ENCODE assay signal across 1 cellular context in the genomic region with DNA sequence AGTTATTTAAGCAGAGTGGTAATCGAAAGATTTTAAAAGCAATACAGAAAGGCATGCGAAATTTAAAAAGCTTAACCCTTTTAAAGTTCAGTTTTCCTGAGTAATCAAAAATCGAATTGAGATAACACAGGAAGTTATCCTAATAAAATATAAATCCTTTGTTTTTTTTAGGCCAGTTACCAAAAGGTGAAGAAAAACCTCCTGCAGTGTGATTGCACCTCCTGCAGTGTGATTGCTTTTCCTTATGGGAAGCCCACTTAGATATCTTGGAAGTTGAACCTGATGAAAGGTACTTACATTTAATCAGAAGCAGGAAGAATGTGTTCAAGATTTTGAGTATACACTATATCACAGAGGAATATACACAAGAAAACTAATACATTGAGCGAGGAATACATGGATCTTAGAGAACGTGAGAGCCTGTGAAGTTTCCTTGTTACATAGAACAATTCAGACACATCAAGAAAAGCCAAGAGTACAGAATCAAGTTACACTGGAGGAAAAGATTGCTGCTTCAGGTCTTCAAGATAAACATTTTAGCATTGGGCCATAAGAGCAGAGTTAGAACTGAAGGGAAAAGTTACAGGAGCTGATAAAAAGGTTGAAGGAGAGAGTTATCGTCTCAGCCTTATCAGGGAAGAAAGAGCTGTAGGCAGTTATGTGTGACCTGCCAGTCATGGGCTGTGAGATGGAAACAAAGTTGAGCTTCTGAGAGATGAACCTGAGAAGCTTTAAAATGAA.
TF ChIP-seq lines count a peak whose summit lies in the region.

No MANE protein-coding gene starts in this region.

TF ChIP-seq in K562, 482 proteins besides CTCF, POLR2A, EP300 and RAD21 (continued from another document and continues in another):
- TF ChIP-seq, protein P1, sequence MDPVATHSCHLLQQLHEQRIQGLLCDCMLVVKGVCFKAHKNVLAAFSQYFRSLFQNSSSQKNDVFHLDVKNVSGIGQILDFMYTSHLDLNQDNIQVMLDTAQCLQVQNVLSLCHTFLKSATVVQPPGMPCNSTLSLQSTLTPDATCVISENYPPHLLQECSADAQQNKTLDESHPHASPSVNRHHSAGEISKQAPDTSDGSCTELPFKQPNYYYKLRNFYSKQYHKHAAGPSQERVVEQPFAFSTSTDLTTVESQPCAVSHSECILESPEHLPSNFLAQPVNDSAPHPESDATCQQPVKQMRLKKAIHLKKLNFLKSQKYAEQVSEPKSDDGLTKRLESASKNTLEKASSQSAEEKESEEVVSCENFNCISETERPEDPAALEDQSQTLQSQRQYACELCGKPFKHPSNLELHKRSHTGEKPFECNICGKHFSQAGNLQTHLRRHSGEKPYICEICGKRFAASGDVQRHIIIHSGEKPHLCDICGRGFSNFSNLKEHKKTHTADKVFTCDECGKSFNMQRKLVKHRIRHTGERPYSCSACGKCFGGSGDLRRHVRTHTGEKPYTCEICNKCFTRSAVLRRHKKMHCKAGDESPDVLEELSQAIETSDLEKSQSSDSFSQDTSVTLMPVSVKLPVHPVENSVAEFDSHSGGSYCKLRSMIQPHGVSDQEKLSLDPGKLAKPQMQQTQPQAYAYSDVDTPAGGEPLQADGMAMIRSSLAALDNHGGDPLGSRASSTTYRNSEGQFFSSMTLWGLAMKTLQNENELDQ (CRISPR knock-in tag; IDR thresholded peaks at IDR 0.05; ENCODE audit: borderline replicate concordance): no peak
- peak; percentile 10 for TF ChIP-seq RBBP5 (IDR thresholded peaks at IDR 0.05; ENCODE audit: borderline replicate concordance, insufficient read depth, low read length, poor library complexity, severe bottlenecking)
- TF ChIP-seq CBFA2T3 (IDR thresholded peaks at IDR 0.05): peak; percentile 94
- TF ChIP-seq TEAD4 (IDR thresholded peaks at IDR 0.05; ENCODE audit: low read length): peak; percentile 86
- no peak for TF ChIP-seq TEAD4 (CRISPR knock-in tag; IDR thresholded peaks at IDR 0.05; ENCODE audit: borderline replicate concordance)
- peak; percentile 53; the same call in 1 of the 2 replicates for TF ChIP-seq RNF2 (IDR thresholded peaks at IDR 0.05)
- TF ChIP-seq ARID1B (IDR thresholded peaks at IDR 0.05): peak; percentile 90
- TF ChIP-seq ZNF316 (IDR thresholded peaks at IDR 0.05): peak; percentile 67; the same call in 1 of the 2 replicates
- TF ChIP-seq, protein P2, sequence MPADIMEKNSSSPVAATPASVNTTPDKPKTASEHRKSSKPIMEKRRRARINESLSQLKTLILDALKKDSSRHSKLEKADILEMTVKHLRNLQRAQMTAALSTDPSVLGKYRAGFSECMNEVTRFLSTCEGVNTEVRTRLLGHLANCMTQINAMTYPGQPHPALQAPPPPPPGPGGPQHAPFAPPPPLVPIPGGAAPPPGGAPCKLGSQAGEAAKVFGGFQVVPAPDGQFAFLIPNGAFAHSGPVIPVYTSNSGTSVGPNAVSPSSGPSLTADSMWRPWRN (IDR thresholded peaks at IDR 0.05; ENCODE audit: low read depth): 0 out of 2 replicates have a peak, but pooled peaks have one; percentile 14
- TF ChIP-seq SMAD3 (CRISPR knock-in tag; conservative IDR thresholded peaks at IDR 0.05): peak; percentile 18; the same call in 1 of the 2 replicates
- no peak for TF ChIP-seq U2AF1 (optimal IDR thresholded peaks at IDR 0.05; ENCODE audit: low read depth, low read length)
- no peak for TF ChIP-seq ZBED1 (IDR thresholded peaks at IDR 0.05)
- TF ChIP-seq XRCC3 (IDR thresholded peaks at IDR 0.05): no peak
- TF ChIP-seq, protein P3, sequence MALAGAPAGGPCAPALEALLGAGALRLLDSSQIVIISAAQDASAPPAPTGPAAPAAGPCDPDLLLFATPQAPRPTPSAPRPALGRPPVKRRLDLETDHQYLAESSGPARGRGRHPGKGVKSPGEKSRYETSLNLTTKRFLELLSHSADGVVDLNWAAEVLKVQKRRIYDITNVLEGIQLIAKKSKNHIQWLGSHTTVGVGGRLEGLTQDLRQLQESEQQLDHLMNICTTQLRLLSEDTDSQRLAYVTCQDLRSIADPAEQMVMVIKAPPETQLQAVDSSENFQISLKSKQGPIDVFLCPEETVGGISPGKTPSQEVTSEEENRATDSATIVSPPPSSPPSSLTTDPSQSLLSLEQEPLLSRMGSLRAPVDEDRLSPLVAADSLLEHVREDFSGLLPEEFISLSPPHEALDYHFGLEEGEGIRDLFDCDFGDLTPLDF (CRISPR knock-in tag; IDR thresholded peaks at IDR 0.05): no peak
- peak; percentile 47; the same call in 1 of the 2 replicates for TF ChIP-seq PML (IDR thresholded peaks at IDR 0.05; ENCODE audit: low read length)
- no peak for TF ChIP-seq BMI1 (IDR thresholded peaks at IDR 0.05; ENCODE audit: low read length)
- no peak for TF ChIP-seq ZNF274 (IDR thresholded peaks at IDR 0.05; ENCODE audit: borderline replicate concordance, low read depth, low read length)
- TF ChIP-seq C11orf30 (IDR thresholded peaks at IDR 0.05; ENCODE audit: low read depth): peak; percentile 36; the same call in 1 of the 2 replicates
- TF ChIP-seq MAZ (CRISPR knock-in tag; conservative IDR thresholded peaks at IDR 0.05 in 1 of 2, IDR thresholded peaks at IDR 0.05 in 1 of 2): no peak
- TF ChIP-seq CREBBP (IDR thresholded peaks at IDR 0.05; ENCODE audit: low read depth, low read length): no peak
- TF ChIP-seq CTBP1 (IDR thresholded peaks at IDR 0.05; ENCODE audit: borderline replicate concordance): peak; percentile 64; the same call in 1 of the 2 replicates
- TF ChIP-seq, protein P4, sequence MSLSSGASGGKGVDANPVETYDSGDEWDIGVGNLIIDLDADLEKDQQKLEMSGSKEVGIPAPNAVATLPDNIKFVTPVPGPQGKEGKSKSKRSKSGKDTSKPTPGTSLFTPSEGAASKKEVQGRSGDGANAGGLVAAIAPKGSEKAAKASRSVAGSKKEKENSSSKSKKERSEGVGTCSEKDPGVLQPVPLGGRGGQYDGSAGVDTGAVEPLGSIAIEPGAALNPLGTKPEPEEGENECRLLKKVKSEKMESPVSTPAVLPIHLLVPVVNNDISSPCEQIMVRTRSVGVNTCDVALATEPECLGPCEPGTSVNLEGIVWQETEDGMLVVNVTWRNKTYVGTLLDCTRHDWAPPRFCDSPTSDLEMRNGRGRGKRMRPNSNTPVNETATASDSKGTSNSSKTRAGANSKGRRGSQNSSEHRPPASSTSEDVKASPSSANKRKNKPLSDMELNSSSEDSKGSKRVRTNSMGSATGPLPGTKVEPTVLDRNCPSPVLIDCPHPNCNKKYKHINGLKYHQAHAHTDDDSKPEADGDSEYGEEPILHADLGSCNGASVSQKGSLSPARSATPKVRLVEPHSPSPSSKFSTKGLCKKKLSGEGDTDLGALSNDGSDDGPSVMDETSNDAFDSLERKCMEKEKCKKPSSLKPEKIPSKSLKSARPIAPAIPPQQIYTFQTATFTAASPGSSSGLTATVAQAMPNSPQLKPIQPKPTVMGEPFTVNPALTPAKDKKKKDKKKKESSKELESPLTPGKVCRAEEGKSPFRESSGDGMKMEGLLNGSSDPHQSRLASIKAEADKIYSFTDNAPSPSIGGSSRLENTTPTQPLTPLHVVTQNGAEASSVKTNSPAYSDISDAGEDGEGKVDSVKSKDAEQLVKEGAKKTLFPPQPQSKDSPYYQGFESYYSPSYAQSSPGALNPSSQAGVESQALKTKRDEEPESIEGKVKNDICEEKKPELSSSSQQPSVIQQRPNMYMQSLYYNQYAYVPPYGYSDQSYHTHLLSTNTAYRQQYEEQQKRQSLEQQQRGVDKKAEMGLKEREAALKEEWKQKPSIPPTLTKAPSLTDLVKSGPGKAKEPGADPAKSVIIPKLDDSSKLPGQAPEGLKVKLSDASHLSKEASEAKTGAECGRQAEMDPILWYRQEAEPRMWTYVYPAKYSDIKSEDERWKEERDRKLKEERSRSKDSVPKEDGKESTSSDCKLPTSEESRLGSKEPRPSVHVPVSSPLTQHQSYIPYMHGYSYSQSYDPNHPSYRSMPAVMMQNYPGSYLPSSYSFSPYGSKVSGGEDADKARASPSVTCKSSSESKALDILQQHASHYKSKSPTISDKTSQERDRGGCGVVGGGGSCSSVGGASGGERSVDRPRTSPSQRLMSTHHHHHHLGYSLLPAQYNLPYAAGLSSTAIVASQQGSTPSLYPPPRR (CRISPR knock-in tag; IDR thresholded peaks at IDR 0.05; ENCODE audit: borderline replicate concordance): no peak
- TF ChIP-seq, protein P5, sequence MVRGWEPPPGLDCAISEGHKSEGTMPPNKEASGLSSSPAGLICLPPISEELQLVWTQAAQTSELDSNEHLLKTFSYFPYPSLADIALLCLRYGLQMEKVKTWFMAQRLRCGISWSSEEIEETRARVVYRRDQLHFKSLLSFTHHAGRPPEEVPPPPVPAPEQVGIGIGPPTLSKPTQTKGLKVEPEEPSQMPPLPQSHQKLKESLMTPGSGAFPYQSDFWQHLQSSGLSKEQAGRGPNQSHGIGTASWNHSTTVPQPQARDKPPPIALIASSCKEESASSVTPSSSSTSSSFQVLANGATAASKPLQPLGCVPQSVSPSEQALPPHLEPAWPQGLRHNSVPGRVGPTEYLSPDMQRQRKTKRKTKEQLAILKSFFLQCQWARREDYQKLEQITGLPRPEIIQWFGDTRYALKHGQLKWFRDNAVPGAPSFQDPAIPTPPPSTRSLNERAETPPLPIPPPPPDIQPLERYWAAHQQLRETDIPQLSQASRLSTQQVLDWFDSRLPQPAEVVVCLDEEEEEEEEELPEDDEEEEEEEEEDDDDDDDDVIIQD (CRISPR knock-in tag; IDR thresholded peaks at IDR 0.05): no peak
- peak; percentile 86 to 87 for TF ChIP-seq KDM1A (IDR thresholded peaks at IDR 0.05)
- TF ChIP-seq HDAC2 (IDR thresholded peaks at IDR 0.05): peak; percentile 79
- TF ChIP-seq, protein P6, sequence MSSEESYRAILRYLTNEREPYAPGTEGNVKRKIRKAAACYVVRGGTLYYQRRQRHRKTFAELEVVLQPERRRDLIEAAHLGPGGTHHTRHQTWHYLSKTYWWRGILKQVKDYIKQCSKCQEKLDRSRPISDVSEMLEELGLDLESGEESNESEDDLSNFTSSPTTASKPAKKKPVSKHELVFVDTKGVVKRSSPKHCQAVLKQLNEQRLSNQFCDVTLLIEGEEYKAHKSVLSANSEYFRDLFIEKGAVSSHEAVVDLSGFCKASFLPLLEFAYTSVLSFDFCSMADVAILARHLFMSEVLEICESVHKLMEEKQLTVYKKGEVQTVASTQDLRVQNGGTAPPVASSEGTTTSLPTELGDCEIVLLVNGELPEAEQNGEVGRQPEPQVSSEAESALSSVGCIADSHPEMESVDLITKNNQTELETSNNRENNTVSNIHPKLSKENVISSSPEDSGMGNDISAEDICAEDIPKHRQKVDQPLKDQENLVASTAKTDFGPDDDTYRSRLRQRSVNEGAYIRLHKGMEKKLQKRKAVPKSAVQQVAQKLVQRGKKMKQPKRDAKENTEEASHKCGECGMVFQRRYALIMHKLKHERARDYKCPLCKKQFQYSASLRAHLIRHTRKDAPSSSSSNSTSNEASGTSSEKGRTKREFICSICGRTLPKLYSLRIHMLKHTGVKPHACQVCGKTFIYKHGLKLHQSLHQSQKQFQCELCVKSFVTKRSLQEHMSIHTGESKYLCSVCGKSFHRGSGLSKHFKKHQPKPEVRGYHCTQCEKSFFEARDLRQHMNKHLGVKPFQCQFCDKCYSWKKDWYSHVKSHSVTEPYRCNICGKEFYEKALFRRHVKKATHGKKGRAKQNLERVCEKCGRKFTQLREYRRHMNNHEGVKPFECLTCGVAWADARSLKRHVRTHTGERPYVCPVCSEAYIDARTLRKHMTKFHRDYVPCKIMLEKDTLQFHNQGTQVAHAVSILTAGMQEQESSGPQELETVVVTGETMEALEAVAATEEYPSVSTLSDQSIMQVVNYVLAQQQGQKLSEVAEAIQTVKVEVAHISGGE (CRISPR knock-in tag; IDR thresholded peaks at IDR 0.05): 0 out of 6 replicates have a peak, but pooled peaks of 1 of the 3 experiments have one; percentile 12
- TF ChIP-seq HDAC1 (IDR thresholded peaks at IDR 0.05): peak in 1 of 2 experiments; percentile 65; a peak in 2 of 4 replicates
- TF ChIP-seq, protein P7, sequence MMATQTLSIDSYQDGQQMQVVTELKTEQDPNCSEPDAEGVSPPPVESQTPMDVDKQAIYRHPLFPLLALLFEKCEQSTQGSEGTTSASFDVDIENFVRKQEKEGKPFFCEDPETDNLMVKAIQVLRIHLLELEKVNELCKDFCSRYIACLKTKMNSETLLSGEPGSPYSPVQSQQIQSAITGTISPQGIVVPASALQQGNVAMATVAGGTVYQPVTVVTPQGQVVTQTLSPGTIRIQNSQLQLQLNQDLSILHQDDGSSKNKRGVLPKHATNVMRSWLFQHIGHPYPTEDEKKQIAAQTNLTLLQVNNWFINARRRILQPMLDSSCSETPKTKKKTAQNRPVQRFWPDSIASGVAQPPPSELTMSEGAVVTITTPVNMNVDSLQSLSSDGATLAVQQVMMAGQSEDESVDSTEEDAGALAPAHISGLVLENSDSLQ (IDR thresholded peaks at IDR 0.05): peak; percentile 95
- TF ChIP-seq GATAD2A (IDR thresholded peaks at IDR 0.05): peak; percentile 76; the same call in 1 of the 2 replicates
- no peak for TF ChIP-seq RBM39 (optimal IDR thresholded peaks at IDR 0.05; ENCODE audit: low read depth, low read length)
- 0 out of 4 replicates have a peak, but pooled peaks of 1 of the 2 experiments have one; percentile 14 for TF ChIP-seq TBL1XR1 (IDR thresholded peaks at IDR 0.05; ENCODE audit: low read length in 2 of 2)
- peak; percentile 81 for TF ChIP-seq NCOR1 (IDR thresholded peaks at IDR 0.05)
- TF ChIP-seq, protein P8, sequence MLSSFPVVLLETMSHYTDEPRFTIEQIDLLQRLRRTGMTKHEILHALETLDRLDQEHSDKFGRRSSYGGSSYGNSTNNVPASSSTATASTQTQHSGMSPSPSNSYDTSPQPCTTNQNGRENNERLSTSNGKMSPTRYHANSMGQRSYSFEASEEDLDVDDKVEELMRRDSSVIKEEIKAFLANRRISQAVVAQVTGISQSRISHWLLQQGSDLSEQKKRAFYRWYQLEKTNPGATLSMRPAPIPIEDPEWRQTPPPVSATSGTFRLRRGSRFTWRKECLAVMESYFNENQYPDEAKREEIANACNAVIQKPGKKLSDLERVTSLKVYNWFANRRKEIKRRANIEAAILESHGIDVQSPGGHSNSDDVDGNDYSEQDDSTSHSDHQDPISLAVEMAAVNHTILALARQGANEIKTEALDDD (IDR thresholded peaks at IDR 0.05): peak; percentile 53; the same call in 1 of the 2 replicates
- peak; percentile 29; the same call in 1 of the 2 replicates for TF ChIP-seq STAT5A (IDR thresholded peaks at IDR 0.05; ENCODE audit: borderline replicate concordance, low read length)
- TF ChIP-seq JUND (IDR thresholded peaks at IDR 0.05; ENCODE audit: borderline replicate concordance, low read depth, low read length): peak; percentile 47; the same call in 1 of the 2 replicates
- peak; percentile 49; the same call in 1 of the 3 replicates for TF ChIP-seq JUND (tag; IDR thresholded peaks at IDR 0.05; ENCODE audit: borderline replicate concordance, low read depth, low read length)
- TF ChIP-seq MYNN (IDR thresholded peaks at IDR 0.05): peak; percentile 49; the same call in 1 of the 2 replicates
- TF ChIP-seq MYNN (CRISPR knock-in tag; IDR thresholded peaks at IDR 0.05): no peak
- 0 out of 2 replicates have a peak, but pooled peaks have one; percentile 14 for TF ChIP-seq MAFF (IDR thresholded peaks at IDR 0.05; ENCODE audit: low read length)
- 0 out of 2 replicates have a peak, but pooled peaks have one; percentile 43 for TF ChIP-seq FOSL1 (tag; conservative IDR thresholded peaks at IDR 0.05)
- 0 out of 4 replicates have a peak, but pooled peaks of 1 of the 2 experiments have one; percentile 40 for TF ChIP-seq ARNT (IDR thresholded peaks at IDR 0.05)
- peak; percentile 64 for TF ChIP-seq MTA2 (IDR thresholded peaks at IDR 0.05; ENCODE audit: low read depth)
